ENCODE assay signal across 8 cellular contexts in the genomic region with DNA sequence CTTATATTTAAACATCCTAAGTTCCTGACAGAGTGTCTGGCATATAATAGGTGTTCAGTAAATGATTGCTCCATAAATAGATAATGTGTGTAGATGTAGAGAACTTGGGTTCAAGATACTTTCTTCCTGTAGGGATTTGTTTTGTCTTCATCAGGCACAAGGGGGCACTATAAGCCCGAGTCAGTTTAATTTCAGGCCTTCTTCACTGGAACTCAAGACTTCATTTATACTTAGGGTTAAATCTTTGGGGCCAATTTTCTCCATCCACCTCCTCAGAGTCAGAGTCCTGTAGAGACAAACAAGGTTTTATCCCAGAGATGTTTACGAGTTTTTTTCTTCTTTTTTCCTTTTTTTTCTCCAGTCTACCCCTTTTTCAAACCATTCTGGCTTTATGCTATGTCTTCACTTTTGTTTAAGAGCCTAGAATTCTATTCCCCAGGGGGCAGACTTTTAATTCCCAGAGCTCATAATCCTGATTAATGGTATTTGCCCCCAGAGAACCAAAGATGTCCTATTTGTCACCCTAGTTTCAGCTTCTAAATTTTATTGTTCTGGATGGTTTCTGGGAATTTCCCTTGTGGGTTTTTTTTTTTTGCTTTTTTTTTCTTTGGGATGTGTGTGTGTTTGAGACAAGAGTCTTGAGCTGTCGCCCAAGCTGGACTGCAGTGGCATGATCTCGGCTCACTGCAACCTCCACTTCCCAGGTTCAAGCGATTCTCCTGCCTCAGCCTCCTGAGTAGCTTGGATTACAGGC.
DNase-seq lines count a peak whose midpoint lies in the region; ATAC-seq and TF ChIP-seq lines count a peak whose summit lies in the region.

No MANE protein-coding gene starts in this region.

- TF ChIP-seq CTCF in LNCAP (IDR thresholded peaks at IDR 0.05) (peak; percentile 62), dorsolateral prefrontal cortex (IDR thresholded peaks at IDR 0.05 in 54 of 56, conservative IDR thresholded peaks at IDR 0.05 in 2 of 56; ENCODE audit: low read depth in 1 of 56, partially characterized antibody in 56 of 56) (peak; percentile 19 to 80 (median 64))

- no peaks in the 10 kb centered on the region for H3K27me3 Mint-ChIP-seq in activated CD4-positive, alpha-beta T cell treated with anti-CD3 and anti-CD28 coated beads for 36 hours
- no peaks in the 10 kb centered on the region for H3K27me3 Mint-ChIP-seq in T-helper 1 cell treated with Interleukin-12 subunit alpha and Interleukin-12 subunit beta and Interleukin-4 antibody, amounts not matched to agents 30 μg/mL and 1 μg/mL, for 36 hours (ENCODE audit: low read depth)
- no peaks in the 10 kb centered on the region for H3K27me3 Mint-ChIP-seq in naive thymus-derived CD8-positive, alpha-beta T cell

- peak; percentile 69 for DNase-seq in activated CD4-positive, alpha-beta T cell treated with anti-CD3 and anti-CD28 coated beads for 36 hours
- no peak for DNase-seq in activated CD4-positive, alpha-beta T cell treated with anti-CD3 and anti-CD28 coated beads for 1 hour
- DNase-seq in dorsolateral prefrontal cortex, result no peak
- DNase-seq in naive thymus-derived CD8-positive, alpha-beta T cell, result peak in 9 of 10 donors; percentile 21 to 76 (median 59)
- DNase-seq in DMS79 (lab: John Stamatoyannopoulos, UW), result no peak

- ATAC-seq in activated CD4-positive, alpha-beta T cell treated with anti-CD3 and anti-CD28 coated beads for 36 hours, result peak; percentile 14
- no peak for ATAC-seq in naive thymus-derived CD8-positive, alpha-beta T cell
- no peak for ATAC-seq in GM21390 (IDR thresholded peaks at IDR 0.05; ENCODE audit: unreplicated experiment)

- CTCF ChIA-PET in activated CD4-positive, alpha-beta T cell treated with anti-CD3 and anti-CD28 coated beads for 36 hours (lab: Charles Lee), result interaction anchor here (0.5 to 1.1 kb wide), 9 partner anchors 12 to 1357 kb away, joined by 3 to 6 read pairs (median 3); a partner anchor contains a TSS

- H3K27me3 ChIP-seq in dorsolateral prefrontal cortex, result no peaks in the 10 kb centered on the region

- intact Hi-C loops in activated CD4-positive, alpha-beta T cell treated with anti-CD3 and anti-CD28 coated beads for 36 hours (cut with DNase I, micrococcal nuclease), result loop anchor here (1.0 to 10.0 kb wide), 8 partner anchors 38 to 420 kb away; a partner anchor contains a TSS
- intact Hi-C loops in dorsolateral prefrontal cortex (cut with DNase I), result no loop called here

- peak overlapping the region in 1 of 59 donors; percentile 11 for H3K27ac ChIP-seq in dorsolateral prefrontal cortex

- H3K27ac Mint-ChIP-seq in activated CD4-positive, alpha-beta T cell treated with anti-CD3 and anti-CD28 coated beads for 36 hours, result peak overlapping the region; percentile 80
- peak overlapping the region; percentile 69 for H3K27ac Mint-ChIP-seq in T-helper 1 cell treated with Interleukin-12 subunit alpha and Interleukin-12 subunit beta and Interleukin-4 antibody, amounts not matched to agents 30 μg/mL and 1 μg/mL, for 36 hours
- H3K27ac Mint-ChIP-seq in naive thymus-derived CD8-positive, alpha-beta T cell, result peak overlapping the region; percentile 11 to 82 (median 59)

- no peaks in the 10 kb centered on the region for H3K9me3 Mint-ChIP-seq in activated CD4-positive, alpha-beta T cell treated with anti-CD3 and anti-CD28 coated beads for 36 hours (ENCODE audit: low read depth)
- no peaks in the 10 kb centered on the region for H3K9me3 Mint-ChIP-seq in T-helper 1 cell treated with Interleukin-12 subunit alpha and Interleukin-12 subunit beta and Interleukin-4 antibody, amounts not matched to agents 30 μg/mL and 1 μg/mL, for 36 hours
- H3K9me3 Mint-ChIP-seq in naive thymus-derived CD8-positive, alpha-beta T cell, result no peaks in the 10 kb centered on the region

- H3K4me1 Mint-ChIP-seq in activated CD4-positive, alpha-beta T cell treated with anti-CD3 and anti-CD28 coated beads for 36 hours, result peaks cover 33% of the 10 kb centered on the region
- H3K4me1 Mint-ChIP-seq in T-helper 1 cell treated with Interleukin-12 subunit alpha and Interleukin-12 subunit beta and Interleukin-4 antibody, amounts not matched to agents 30 μg/mL and 1 μg/mL, for 36 hours (ENCODE audit: low read depth), result peaks cover 41% of the 10 kb centered on the region
- peaks cover 15 to 43% (median 34%) of the 10 kb centered on the region in 4 donors for H3K4me1 Mint-ChIP-seq in naive thymus-derived CD8-positive, alpha-beta T cell

- peak overlapping the region; percentile 30 for H3K4me3 Mint-ChIP-seq in activated CD4-positive, alpha-beta T cell treated with anti-CD3 and anti-CD28 coated beads for 36 hours
- peak overlapping the region; percentile 24 for H3K4me3 Mint-ChIP-seq in T-helper 1 cell treated with Interleukin-12 subunit alpha and Interleukin-12 subunit beta and Interleukin-4 antibody, amounts not matched to agents 30 μg/mL and 1 μg/mL, for 36 hours
- peak overlapping the region in 5 of 10 donors; percentile 33 to 62 (median 51) for H3K4me3 Mint-ChIP-seq in naive thymus-derived CD8-positive, alpha-beta T cell

- POLR2A ChIA-PET in activated CD4-positive, alpha-beta T cell treated with anti-CD3 and anti-CD28 coated beads for 36 hours (lab: Charles Lee), result interaction anchor here (1.0 to 1.2 kb wide), 3 partner anchors 17 to 41 kb away, joined by 3 to 7 read pairs (median 7); a partner anchor contains a TSS
- POLR2A ChIA-PET in naive thymus-derived CD8-positive, alpha-beta T cell (lab: Charles Lee), result interaction anchor here (0.6 to 5.8 kb wide), 13 partner anchors 11 to 155 kb away, joined by 3 to 101 read pairs (median 5); a partner anchor contains a TSS

- H3K36me3 Mint-ChIP-seq in activated CD4-positive, alpha-beta T cell treated with anti-CD3 and anti-CD28 coated beads for 36 hours (ENCODE audit: low read depth), result no peaks in the 10 kb centered on the region
- peaks cover 2% of the 10 kb centered on the region for H3K36me3 Mint-ChIP-seq in T-helper 1 cell treated with Interleukin-12 subunit alpha and Interleukin-12 subunit beta and Interleukin-4 antibody, amounts not matched to agents 30 μg/mL and 1 μg/mL, for 36 hours (ENCODE audit: low read depth)
- no peaks in the 10 kb centered on the region for H3K36me3 Mint-ChIP-seq in naive thymus-derived CD8-positive, alpha-beta T cell

- no peak overlapping the region for H3K4me3 ChIP-seq in dorsolateral prefrontal cortex

Comparison
In these comparisons a context has a peak if more than half of its experiments do, and no peak if none do; other contexts are left out.
1. DNase-seq: peak in activated CD4-positive, alpha-beta T cell treated with anti-CD3 and anti-CD28 coated beads for 36 hours (single experiment) and naive thymus-derived CD8-positive, alpha-beta T cell (9 of 10); none in activated CD4-positive, alpha-beta T cell treated with anti-CD3 and anti-CD28 coated beads for 1 hour (single experiment), dorsolateral prefrontal cortex (0 of 10) and DMS79 (single experiment).
2. intact Hi-C loops: an anchor here in activated CD4-positive, alpha-beta T cell treated with anti-CD3 and anti-CD28 coated beads for 36 hours (1.0 to 10.0 kb wide); none called in dorsolateral prefrontal cortex.
3. Peak in every context shown above with its lines, with median percentiles within 50 percentile points of each other: H3K27ac Mint-ChIP-seq.